Comparison of ENCODE assay signal across 1 cellular context in genomic region chr17:75402038-75402437, GRCh38.
TF ChIP-seq lines count a peak whose summit lies in the region.

No MANE protein-coding gene starts in this region.

TF ChIP-seq in HepG2, 621 proteins besides CTCF, POLR2A, EP300 and RAD21:
- no peak for TF ChIP-seq ZFP41 (CRISPR knock-in tag; IDR thresholded peaks at IDR 0.05; ENCODE audit: borderline replicate concordance)
- no peak for TF ChIP-seq ZNF101 (CRISPR knock-in tag; IDR thresholded peaks at IDR 0.05; ENCODE audit: borderline replicate concordance, low read depth)
- TF ChIP-seq ZNF614 (CRISPR knock-in tag; IDR thresholded peaks at IDR 0.05; ENCODE audit: borderline replicate concordance): no peak
- TF ChIP-seq MLX (CRISPR knock-in tag; IDR thresholded peaks at IDR 0.05): no peak
- no peak for TF ChIP-seq YEATS2 (CRISPR knock-in tag; IDR thresholded peaks at IDR 0.05; ENCODE audit: borderline replicate concordance)
- TF ChIP-seq KMT2B (CRISPR knock-in tag; IDR thresholded peaks at IDR 0.05): no peak
- no peak for TF ChIP-seq TGIF2 (CRISPR knock-in tag; IDR thresholded peaks at IDR 0.05)
- TF ChIP-seq ZNF710 (CRISPR knock-in tag; IDR thresholded peaks at IDR 0.05; ENCODE audit: borderline replicate concordance): no peak
- TF ChIP-seq ZNF235 (CRISPR knock-in tag; IDR thresholded peaks at IDR 0.05; ENCODE audit: borderline replicate concordance): no peak
- TF ChIP-seq ZNF558 (CRISPR knock-in tag; IDR thresholded peaks at IDR 0.05; ENCODE audit: borderline replicate concordance): no peak
- TF ChIP-seq FUBP1 (CRISPR knock-in tag; IDR thresholded peaks at IDR 0.05; ENCODE audit: borderline replicate concordance): no peak
- no peak for TF ChIP-seq ZNF768 (CRISPR knock-in tag; IDR thresholded peaks at IDR 0.05)
- no peak for TF ChIP-seq ZMAT3 (CRISPR knock-in tag; conservative IDR thresholded peaks at IDR 0.05)
